ENCODE assay signal across 24 cellular contexts in the genomic region with DNA sequence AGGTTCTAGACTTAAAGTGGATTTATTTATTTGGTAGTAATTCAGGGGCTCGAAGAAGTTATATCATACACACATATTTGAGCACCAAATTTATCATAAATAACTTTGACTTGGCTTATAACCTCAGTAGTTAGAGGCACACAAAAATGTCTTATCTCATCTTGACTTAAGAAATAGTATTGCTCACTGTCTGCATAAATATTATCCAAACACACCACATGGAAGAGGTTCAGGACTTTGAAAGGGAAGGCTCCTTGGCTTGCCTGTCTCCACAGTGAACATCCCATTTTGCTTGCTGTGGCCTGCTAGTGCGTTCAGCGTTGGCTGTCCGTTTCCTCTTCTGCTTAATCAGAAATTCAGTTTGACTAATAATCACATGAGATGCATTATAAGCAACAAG. TPM values are rescaled to one million over a fixed set of nuclear protein-coding genes. Genes with fewer than 3 reads are reported as not detected.
"Had no signal": no experiment of that assay in that cellular context is flagged by ENCODE, and none has a peak within 500 bp of the region (broad histone marks: within the 10 kb centered on the region; RNA-seq: fewer than 3 reads in every experiment).

No MANE protein-coding gene starts in this region.

- H3K27ac Mint-ChIP-seq: activated naive CD4-positive, alpha-beta T cell treated with anti-CD3 and anti-CD28 coated beads for 36 hours; activated T-helper 17 cell treated with anti-CD3 and anti-CD28 coated beads, Interleukin-2, amount 50 U/mL, for 72 hours; memory B cell; natural killer cell treated with Interleukin-12 subunit alpha and Interleukin-12 subunit beta and Interleukin-15 and Interleukin-18, amount 100 ng/mL, for 72 hours; WTC11 had no signal

- H3K4me1 ChIP-seq: body of pancreas, uterus had no signal

- H3K27ac ChIP-seq: adrenal gland, body of pancreas, left ventricle myocardium inferior, stomach, thoracic aorta, uterus had no signal

- H3K4me3 ChIP-seq: adrenal gland, body of pancreas, left ventricle myocardium inferior, stomach, thoracic aorta, uterus had no signal

- H3K4me1 Mint-ChIP-seq: activated T-helper 17 cell treated with anti-CD3 and anti-CD28 coated beads, Interleukin-2, amount 50 U/mL, for 72 hours; memory B cell had no signal

- H3K9me3 Mint-ChIP-seq: activated naive CD4-positive, alpha-beta T cell treated with anti-CD3 and anti-CD28 coated beads for 36 hours; activated T-helper 17 cell treated with anti-CD3 and anti-CD28 coated beads, Interleukin-2, amount 50 U/mL, for 72 hours; memory B cell; natural killer cell treated with Interleukin-12 subunit alpha and Interleukin-12 subunit beta and Interleukin-15 and Interleukin-18, amount 100 ng/mL, for 72 hours; WTC11 had no signal

- H3K27me3 ChIP-seq: adrenal gland, body of pancreas, stomach, uterus had no signal

- H3K9me3 ChIP-seq: adrenal gland, body of pancreas, left ventricle myocardium inferior, stomach, thoracic aorta, uterus had no signal

- DNase-seq: activated CD4-positive, alpha-beta T cell treated with anti-CD3 and anti-CD28 coated beads for 48 hours; activated naive CD4-positive, alpha-beta T cell treated with anti-CD3 and anti-CD28 coated beads for 36 hours; activated T-cell treated with anti-CD3 and anti-CD28 coated beads for 4 hours; adrenal gland; body of pancreas; cerebellar nuclear complex; dermis blood vessel endothelial cell; foreskin fibroblast; islet precursor cell; left ventricle myocardium inferior; stimulated activated CD4-positive, alpha-beta T cell treated with anti-CD3 and anti-CD28 coated beads, Interleukin-15, amount 100 ng/mL, for 24 hours; stimulated activated CD4-positive, alpha-beta T cell treated with anti-CD3 and anti-CD28 coated beads, Interleukin-4, amount 100 ng/mL, for 24 hours; stomach; T-helper 9 cell; uterus had no signal

- ATAC-seq: activated T-helper 17 cell treated with anti-CD3 and anti-CD28 coated beads, Interleukin-2, amount 50 U/mL, for 72 hours; body of pancreas; natural killer cell treated with Interleukin-12 subunit alpha and Interleukin-12 subunit beta and Interleukin-15 and Interleukin-18, amount 100 ng/mL, for 72 hours; WTC11 had no signal

- H3K36me3 Mint-ChIP-seq: memory B cell; natural killer cell treated with Interleukin-12 subunit alpha and Interleukin-12 subunit beta and Interleukin-15 and Interleukin-18, amount 100 ng/mL, for 72 hours; WTC11 had no signal

- H3K4me3 Mint-ChIP-seq: activated naive CD4-positive, alpha-beta T cell treated with anti-CD3 and anti-CD28 coated beads for 36 hours; activated T-helper 17 cell treated with anti-CD3 and anti-CD28 coated beads, Interleukin-2, amount 50 U/mL, for 72 hours; memory B cell; natural killer cell treated with Interleukin-12 subunit alpha and Interleukin-12 subunit beta and Interleukin-15 and Interleukin-18, amount 100 ng/mL, for 72 hours; WTC11 had no signal

- H3K36me3 ChIP-seq: adrenal gland, left ventricle myocardium inferior, stomach, thoracic aorta, uterus had no signal

RNA-seq across cellular contexts. Expression of a gene that starts 13.9 kb away (rescaled TPM):
- total RNA-seq: activated CD8-positive, alpha-beta memory T cell treated with anti-CD3 and anti-CD28 coated beads for 36 hours; activated naive CD4-positive, alpha-beta T cell treated with anti-CD3 and anti-CD28 coated beads for 36 hours; activated T-helper 17 cell treated with anti-CD3 and anti-CD28 coated beads, Interleukin-2, amount 50 U/mL, for 72 hours; adrenal gland; body of pancreas; dermis blood vessel endothelial cell; epithelial cell of proximal tubule; natural killer cell treated with Interleukin-12 subunit alpha and Interleukin-12 subunit beta and Interleukin-15 and Interleukin-18, amount 100 ng/mL, for 72 hours; osteocyte; skeletal muscle tissue; stomach; thoracic aorta; uterus; WTC11 had no signal
- polyA plus RNA-seq: adrenal gland, stomach had no signal
